In genomic region chr2:69724540-69725159, GRCh38 we compare ENCODE assay signal across 8 cellular contexts. TPM values are rescaled to one million over a fixed set of nuclear protein-coding genes. Genes with fewer than 3 reads are reported as not detected.
DNase-seq lines count a peak whose midpoint lies in the region; ATAC-seq and TF ChIP-seq lines count a peak whose summit lies in the region.

No MANE protein-coding gene starts in this region.

- no peaks in the 10 kb centered on the region for H3K36me3 Mint-ChIP-seq in activated T-cell treated with anti-CD3 and anti-CD28 coated beads, Interleukin-2, amount 50 U/mL, for 4 hours (ENCODE audit: insufficient read depth)
- no peaks in the 10 kb centered on the region for H3K36me3 Mint-ChIP-seq in naive thymus-derived CD8-positive, alpha-beta T cell
- no peaks in the 10 kb centered on the region for H3K36me3 Mint-ChIP-seq in stimulated activated memory B cell treated with anti-CD40 and anti-IgM and Interleukin-4, amounts not matched to agents 10 μg/mL and 1 μg/mL and 100 μg/mL, for 72 hours

- ATAC-seq in GM18909 (IDR thresholded peaks at IDR 0.05; ENCODE audit: poor library complexity, unreplicated experiment), result peak; percentile 66
- peak; percentile 92 for ATAC-seq in activated T-cell treated with anti-CD3 and anti-CD28 coated beads, Interleukin-2, amount 50 U/mL, for 4 hours
- peak; percentile 75 to 94 for ATAC-seq in naive thymus-derived CD8-positive, alpha-beta T cell
- ATAC-seq in stimulated activated memory B cell treated with anti-CD40 and anti-IgM and Interleukin-4, amounts not matched to agents 10 μg/mL and 1 μg/mL and 100 μg/mL, for 72 hours, result peak; percentile 72

- H3K4me1 Mint-ChIP-seq in activated T-cell treated with anti-CD3 and anti-CD28 coated beads, Interleukin-2, amount 50 U/mL, for 4 hours (ENCODE audit: low read depth), result peaks cover 4% of the 10 kb centered on the region
- peaks cover 4 to 8% (median 6%) of the 10 kb centered on the region in 4 donors for H3K4me1 Mint-ChIP-seq in naive thymus-derived CD8-positive, alpha-beta T cell
- peaks cover 6% of the 10 kb centered on the region for H3K4me1 Mint-ChIP-seq in stimulated activated memory B cell treated with anti-CD40 and anti-IgM and Interleukin-4, amounts not matched to agents 10 μg/mL and 1 μg/mL and 100 μg/mL, for 72 hours

- no peaks in the 10 kb centered on the region for H3K27me3 ChIP-seq in PC-9 (ENCODE audit: insufficient read depth, low read depth)

- TF ChIP-seq CTCF in AG04449 (IDR thresholded peaks at IDR 0.05; ENCODE audit: insufficient read depth, low read length, missing control alignments) (peak; percentile 79), PC-9 (conservative IDR thresholded peaks at IDR 0.05) (peak; percentile 95)

- H3K4me2 ChIP-seq in PC-9, result peak overlapping the region; percentile 63

- no peaks in the 10 kb centered on the region for H3K36me3 ChIP-seq in PC-9 (ENCODE audit: low read depth)

- DNase-seq in AG04449 (ENCODE audit: low read depth, low spot score) (no peak), KG1 (lab: John Stamatoyannopoulos, UW) (peak; percentile 50), PC-9 (peak; percentile 62 to 84), fibroblast of gingiva (ENCODE audit: low read depth) (peak; percentile 55)
- peak; percentile 87 for DNase-seq in activated T-cell treated with anti-CD3 and anti-CD28 coated beads, Interleukin-2, amount 50 U/mL, for 4 hours
- DNase-seq in naive thymus-derived CD8-positive, alpha-beta T cell, result peak; percentile 60 to 89 (median 79)

- no peaks in the 10 kb centered on the region for H4K20me1 ChIP-seq in PC-9 (ENCODE audit: insufficient read depth)

- H3K27ac Mint-ChIP-seq in naive thymus-derived CD8-positive, alpha-beta T cell, result peak overlapping the region in 1 of 10 donors; percentile 43
- no peak overlapping the region for H3K27ac Mint-ChIP-seq in stimulated activated memory B cell treated with anti-CD40 and anti-IgM and Interleukin-4, amounts not matched to agents 10 μg/mL and 1 μg/mL and 100 μg/mL, for 72 hours

- H3K4me1 ChIP-seq in PC-9 (replicated peaks; ENCODE audit: insufficient read depth), result no peaks in the 10 kb centered on the region

- no peaks in the 10 kb centered on the region for H3K79me2 ChIP-seq in PC-9 (ENCODE audit: low read depth)

- H3F3A ChIP-seq in PC-9 (ENCODE audit: insufficient read depth, low read depth), result no peaks in the 10 kb centered on the region

- H3K4me3 ChIP-seq in AG04449 (ENCODE audit: low read depth, low read length), result peak overlapping the region; percentile 47
- no peak overlapping the region for H3K4me3 ChIP-seq in PC-9

- H3K4me3 Mint-ChIP-seq in activated T-cell treated with anti-CD3 and anti-CD28 coated beads, Interleukin-2, amount 50 U/mL, for 4 hours, result peak overlapping the region; percentile 57
- H3K4me3 Mint-ChIP-seq in naive thymus-derived CD8-positive, alpha-beta T cell, result peak overlapping the region in 9 of 10 donors; percentile 17 to 71 (median 55)
- peak overlapping the region; percentile 51 for H3K4me3 Mint-ChIP-seq in stimulated activated memory B cell treated with anti-CD40 and anti-IgM and Interleukin-4, amounts not matched to agents 10 μg/mL and 1 μg/mL and 100 μg/mL, for 72 hours

- POLR2A ChIA-PET in AG04449 (lab: Yijun Ruan, JAX) (interaction anchor here (1.0 to 2.0 kb wide), 3 partner anchors 17 to 92 kb away, joined by 4 to 12 read pairs (median 4); partner anchors contain the start of gene ANXA4), PC-9 (lab: Charles Lee; ENCODE audit: unreplicated experiment) (interaction anchor here (0.6 to 0.9 kb wide), 3 partner anchors 10 to 392 kb away, joined by 4 to 7 read pairs (median 6); no protein-coding TSS in a partner anchor)
- POLR2A ChIA-PET in naive thymus-derived CD8-positive, alpha-beta T cell (lab: Charles Lee), result interaction anchor here (0.8 to 1.2 kb wide), 5 partner anchors 17 to 361 kb away, joined by 3 to 5 read pairs (median 4); partner anchors contain the start of genes ANXA4 and MXD1

- BruUV-seq in PC-9 (replicated peaks; lab: Mats Ljungman, UMichigan), result no TSS peak

- no peaks in the 10 kb centered on the region for H3K27me3 Mint-ChIP-seq in activated T-cell treated with anti-CD3 and anti-CD28 coated beads, Interleukin-2, amount 50 U/mL, for 4 hours (ENCODE audit: low read depth)
- no peaks in the 10 kb centered on the region for H3K27me3 Mint-ChIP-seq in naive thymus-derived CD8-positive, alpha-beta T cell
- H3K27me3 Mint-ChIP-seq in stimulated activated memory B cell treated with anti-CD40 and anti-IgM and Interleukin-4, amounts not matched to agents 10 μg/mL and 1 μg/mL and 100 μg/mL, for 72 hours, result no peaks in the 10 kb centered on the region

- no peak overlapping the region for H3K27ac ChIP-seq in PC-9

- H3K9me3 ChIP-seq in PC-9 (ENCODE audit: insufficient read depth, low read depth), result no peaks in the 10 kb centered on the region

- no peaks in the 10 kb centered on the region for H3K9me3 Mint-ChIP-seq in activated T-cell treated with anti-CD3 and anti-CD28 coated beads, Interleukin-2, amount 50 U/mL, for 4 hours
- no peaks in the 10 kb centered on the region for H3K9me3 Mint-ChIP-seq in naive thymus-derived CD8-positive, alpha-beta T cell
- no peaks in the 10 kb centered on the region for H3K9me3 Mint-ChIP-seq in stimulated activated memory B cell treated with anti-CD40 and anti-IgM and Interleukin-4, amounts not matched to agents 10 μg/mL and 1 μg/mL and 100 μg/mL, for 72 hours

- H3K9me2 ChIP-seq in PC-9 (ENCODE audit: insufficient read depth), result no peaks in the 10 kb centered on the region

- CTCF ChIA-PET in AG04449 (lab: Yijun Ruan, JAX) (interaction anchor here (0.6 to 5.8 kb wide), 86 partner anchors 10 to 781 kb away, joined by 3 to 788 read pairs (median 5); partner anchors contain the start of genes ANXA4, GMCL1, MXD1 and SNRNP27), PC-9 (lab: Charles Lee) (interaction anchor here (0.6 to 3.2 kb wide), 20 partner anchors 13 to 1257 kb away, joined by 3 to 47 read pairs (median 4); partner anchors contain the start of genes ANXA4, APLF, FBXO48 and MXD1)

- H2AFZ ChIP-seq in PC-9, result no peak overlapping the region

- intact Hi-C loops in PC-9 (cut with micrococcal nuclease; ENCODE audit: unreplicated experiment), result loop anchor here (1.0 to 10.0 kb wide), 4 partner anchors 73 to 920 kb away; partner anchors contain the start of gene SNRNP27

RNA-seq across cellular contexts. Expression of gene ANXA4, which starts 17.3 kb away (rescaled TPM):
- total RNA-seq in PC-9 (2021), result 82.9 and 109 TPM in 2 replicates
- 10 to 100 TPM in 2 of 3 donors, 1 to 10 TPM in 1; 9.6 to 12.4 (median 11.2) TPM for total RNA-seq in activated T-cell treated with anti-CD3 and anti-CD28 coated beads, Interleukin-2, amount 50 U/mL, for 4 hours
- total RNA-seq in naive thymus-derived CD8-positive, alpha-beta T cell, result 10 to 100 TPM in 1 of 2 experiments, 1 to 10 TPM in 1; 8.0 to 10.0 TPM
- polyA plus RNA-seq in naive thymus-derived CD8-positive, alpha-beta T cell, result 10 to 100 TPM in 1 of 3 donors, 1 to 10 TPM in 2; 2.9 to 15.8 (median 3.8) TPM
